In the genomic region with DNA sequence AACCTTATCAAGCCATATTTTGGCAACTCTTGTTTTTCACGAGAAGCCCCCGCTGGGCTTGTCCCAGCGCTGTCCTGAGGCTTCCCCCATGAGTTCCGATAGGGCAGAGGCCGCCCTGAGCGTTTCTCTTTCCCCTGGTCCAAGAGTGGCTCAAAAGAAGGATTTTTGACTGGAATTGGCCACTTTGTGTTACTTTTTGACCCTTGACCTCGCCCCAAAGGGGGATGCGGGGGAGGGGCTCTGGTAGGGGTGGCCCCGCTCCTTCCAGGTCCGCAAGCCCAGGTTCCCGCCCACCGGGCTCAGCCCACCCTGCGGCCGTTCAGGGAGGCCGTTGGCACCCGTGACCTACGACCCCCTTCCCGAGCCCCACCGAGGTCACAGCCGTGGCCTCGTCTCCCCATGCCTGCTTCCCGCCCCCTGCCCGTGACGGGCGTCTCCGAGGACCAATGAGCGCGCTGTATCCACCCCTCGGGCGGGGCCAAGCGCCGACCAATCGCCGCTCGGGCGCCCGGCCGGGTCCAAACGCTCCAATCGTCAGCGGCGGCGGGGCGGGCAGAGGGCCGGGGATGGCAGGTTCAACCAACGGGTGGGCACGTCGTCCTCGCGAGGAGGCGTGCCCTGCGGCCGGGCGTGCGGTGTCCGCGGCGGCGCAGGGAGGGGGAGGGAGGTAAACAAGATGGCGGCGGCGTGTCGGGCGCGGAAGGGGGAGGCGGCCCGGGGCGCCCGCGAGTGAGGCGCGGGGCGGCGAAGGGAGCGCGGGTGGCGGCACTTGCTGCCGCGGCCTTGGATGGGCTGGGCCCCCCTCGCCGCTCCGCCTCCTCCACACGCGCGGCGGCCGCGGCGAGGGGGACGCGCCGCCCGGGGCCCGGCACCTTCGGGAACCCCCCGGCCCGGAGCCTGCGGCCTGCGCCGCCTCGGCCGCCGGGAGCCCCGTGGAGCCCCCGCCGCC, we compare ENCODE assay signal across 8 cellular contexts. TPM values are rescaled to one million over a fixed set of nuclear protein-coding genes. Genes with fewer than 3 reads are reported as not detected.
A peak's percentile ranks its signal among the peaks of the same experiment; 100 is the strongest.
DNase-seq lines count a peak whose midpoint lies in the region; ATAC-seq, FAIRE-seq and TF ChIP-seq lines count a peak whose summit lies in the region.

A gene with protein sequence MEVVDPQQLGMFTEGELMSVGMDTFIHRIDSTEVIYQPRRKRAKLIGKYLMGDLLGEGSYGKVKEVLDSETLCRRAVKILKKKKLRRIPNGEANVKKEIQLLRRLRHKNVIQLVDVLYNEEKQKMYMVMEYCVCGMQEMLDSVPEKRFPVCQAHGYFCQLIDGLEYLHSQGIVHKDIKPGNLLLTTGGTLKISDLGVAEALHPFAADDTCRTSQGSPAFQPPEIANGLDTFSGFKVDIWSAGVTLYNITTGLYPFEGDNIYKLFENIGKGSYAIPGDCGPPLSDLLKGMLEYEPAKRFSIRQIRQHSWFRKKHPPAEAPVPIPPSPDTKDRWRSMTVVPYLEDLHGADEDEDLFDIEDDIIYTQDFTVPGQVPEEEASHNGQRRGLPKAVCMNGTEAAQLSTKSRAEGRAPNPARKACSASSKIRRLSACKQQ (plus strand): TSS at position 665 of the 949 bp plus-strand sequence. CDS start 1,136 bp downstream, outside the sequence.

- peak within 1 kb of the TSS; percentile 97 for H3K4me3 Mint-ChIP-seq in activated CD4-positive, alpha-beta T cell treated with anti-CD3 and anti-CD28 coated beads, Interleukin-2, amount 10 ng/mL, durations not matched to agents 24 days and 14 days

- TF ChIP-seq CTCF in BE2C (IDR thresholded peaks at IDR 0.05; ENCODE audit: low read depth, low read length): no peak
- TF ChIP-seq CTCF in colonic mucosa (IDR thresholded peaks at IDR 0.05): no peak

- H3K36me3 ChIP-seq in BE2C: peaks cover 14% of the 10 kb centered on the region
- H3K36me3 ChIP-seq in colonic mucosa: no peaks in the 10 kb centered on the region

- ATAC-seq in HG03457 (IDR thresholded peaks at IDR 0.05; ENCODE audit: unreplicated experiment): peak; percentile 74
- peak; percentile 75 for ATAC-seq in left colon

- peak within 1 kb of the TSS; percentile 88 to 91 for H3K9ac ChIP-seq in colonic mucosa (ENCODE audit: low read depth in 2 of 2, low read length in 2 of 2)

- H3K9me3 ChIP-seq in BE2C (no peaks in the 10 kb centered on the region), colonic mucosa (no peaks in the 10 kb centered on the region)

- H3K27me3 ChIP-seq in BE2C (no peaks in the 10 kb centered on the region), colonic mucosa (no peaks in the 10 kb centered on the region)

- intact Hi-C loops in activated CD4-positive, alpha-beta T cell treated with anti-CD3 and anti-CD28 coated beads, Interleukin-2, amount 10 ng/mL, durations not matched to agents 24 days and 14 days (cut with micrococcal nuclease): no loop called here
- intact Hi-C loops in colonic mucosa (cut with DNase I) (no loop called here), left colon (cut with DNase I, micrococcal nuclease) (no loop called here)

- H3K4me3 ChIP-seq in BE2C (ENCODE audit: low read depth, low read length) (peak within 1 kb of the TSS; percentile 90), colonic mucosa (peak within 1 kb of the TSS; percentile 87)

- FAIRE-seq in GM19239 (lab: Jason Lieb, UNC): peak; percentile 100

- peaks cover 21% of the 10 kb centered on the region for H3K4me1 Mint-ChIP-seq in activated CD4-positive, alpha-beta T cell treated with anti-CD3 and anti-CD28 coated beads, Interleukin-2, amount 10 ng/mL, durations not matched to agents 24 days and 14 days

- peak within 1 kb of the TSS; percentile 90 for H3K27ac Mint-ChIP-seq in activated CD4-positive, alpha-beta T cell treated with anti-CD3 and anti-CD28 coated beads, Interleukin-2, amount 10 ng/mL, durations not matched to agents 24 days and 14 days

- no peaks in the 10 kb centered on the region for H3K27me3 Mint-ChIP-seq in activated CD4-positive, alpha-beta T cell treated with anti-CD3 and anti-CD28 coated beads, Interleukin-2, amount 10 ng/mL, durations not matched to agents 24 days and 14 days

- H3K27ac ChIP-seq in colonic mucosa: peak within 1 kb of the TSS; percentile 83

- H3K4me1 ChIP-seq in BE2C (no peaks in the 10 kb centered on the region; the same call in 1 of the 2 replicates), colonic mucosa (peaks cover 21% of the 10 kb centered on the region)

- H3K9me3 Mint-ChIP-seq in activated CD4-positive, alpha-beta T cell treated with anti-CD3 and anti-CD28 coated beads, Interleukin-2, amount 10 ng/mL, durations not matched to agents 24 days and 14 days: no peaks in the 10 kb centered on the region

- DNase-seq in BE2C (peak; percentile 99), GM19239 (ENCODE audit: insufficient read length, low spot score) (peak; percentile 100), NCI-H524 treated with DMSO at 0.1 percent for 48 hours (lab: John Stamatoyannopoulos, UW) (peak; percentile 81), colonic mucosa (peak; percentile 99), left colon (peak; percentile 98 to 99)
- peak; percentile 100 for DNase-seq in activated CD4-positive, alpha-beta T cell treated with anti-CD3 and anti-CD28 coated beads, Interleukin-2, amount 10 ng/mL, durations not matched to agents 24 days and 14 days
- peak; percentile 99 for DNase-seq in stimulated activated CD4-positive, alpha-beta T cell treated with anti-CD3 and anti-CD28 coated beads, Interleukin-1b, Interleukin-23, amount 100 ng/mL, for 4 hours (ENCODE audit: low read depth in 2 of 2)

- peaks cover 20% of the 10 kb centered on the region for H3K36me3 Mint-ChIP-seq in activated CD4-positive, alpha-beta T cell treated with anti-CD3 and anti-CD28 coated beads, Interleukin-2, amount 10 ng/mL, durations not matched to agents 24 days and 14 days (ENCODE audit: low read depth)

RNA-seq across cellular contexts. Expression of the gene that starts here (rescaled TPM):
- 71.2 TPM for polyA plus RNA-seq in BE2C (2012; ENCODE audit: insufficient read depth, insufficient read length, low read depth)
- 70.3 and 70.9 TPM in 2 replicates for total RNA-seq in activated CD4-positive, alpha-beta T cell treated with anti-CD3 and anti-CD28 coated beads, Interleukin-2, amount 10 ng/mL, durations not matched to agents 24 days and 14 days
- total RNA-seq in colonic mucosa: 100 to 1,000 TPM in 1 of 2 donors, 10 to 100 TPM in 1; 76.3 to 103 TPM
- total RNA-seq in left colon: 10 to 100 TPM; 71.8 to 91.8 TPM

Comparison
In these comparisons a context has a peak if more than half of its experiments do, and no peak if none do; other contexts are left out.
1. Peak in every context shown above with its lines: DNase-seq, ATAC-seq, H3K4me3 ChIP-seq and H3K27ac ChIP-seq.